ENCODE assay signal across 23 cellular contexts in genomic region chr14:97426776-97427175, GRCh38.
"Had no signal": no experiment of that assay in that cellular context is flagged by ENCODE, and none has a peak within 500 bp of the region (broad histone marks: within the 10 kb centered on the region; RNA-seq: fewer than 3 reads in every experiment).

No MANE protein-coding gene starts in this region.

- H3K27me3 ChIP-seq: gastrocnemius medialis, ovary, spleen, suprapubic skin, transverse colon, upper lobe of right lung, uterus had no signal

- H3K4me3 ChIP-seq: gastrocnemius medialis, lung, ovary, psoas muscle, skin epidermis, spleen, suprapubic skin, transverse colon, upper lobe of right lung, uterus had no signal

- DNase-seq: effector CD8-positive, alpha-beta T cell; endodermal cell; foreskin fibroblast; gastrocnemius medialis; head of caudate nucleus; natural killer cell; occipital lobe; ovary; posterior cingulate gyrus; psoas muscle; right cardiac atrium; spleen; stimulated activated CD4-positive, alpha-beta T cell treated with anti-CD3 and anti-CD28 coated beads, Interleukin-4, amount 100 ng/mL, for 4 hours; stimulated activated naive B cell treated with anti-CD40 and anti-IgM and Interleukin-4, amounts not matched to agents 10 μg/mL and 1 μg/mL and 100 μg/mL, for 72 hours; transverse colon; upper lobe of right lung; uterus had no signal

- ATAC-seq: esophagus mucosa; gastrocnemius medialis; left lobe of liver; natural killer cell; psoas muscle; right cardiac atrium; stimulated activated naive B cell treated with anti-CD40 and anti-IgM and Interleukin-4, amounts not matched to agents 10 μg/mL and 1 μg/mL and 100 μg/mL, for 72 hours; upper lobe of right lung had no signal

- H3K4me1 ChIP-seq: gastrocnemius medialis, psoas muscle, spleen, suprapubic skin, transverse colon, upper lobe of right lung, uterus had no signal

- H3K36me3 ChIP-seq: gastrocnemius medialis, ovary, spleen, suprapubic skin, transverse colon, upper lobe of right lung, uterus had no signal

- H3K27ac ChIP-seq: epithelial cell of prostate, gastrocnemius medialis, ovary, psoas muscle, skin epidermis, spleen, suprapubic skin, transverse colon, upper lobe of right lung, uterus had no signal

- H3K9me3 ChIP-seq: gastrocnemius medialis, ovary, psoas muscle, spleen, suprapubic skin, transverse colon, upper lobe of right lung, uterus had no signal
